Comparison of ENCODE assay signal across 8 cellular contexts in genomic region chr5:119070578-119070827, GRCh38. TPM values are rescaled to one million over a fixed set of nuclear protein-coding genes. Genes with fewer than 3 reads are reported as not detected.
DNase-seq lines count a peak whose midpoint lies in the region; ATAC-seq and TF ChIP-seq lines count a peak whose summit lies in the region.

No MANE protein-coding gene starts in this region.

- H3K9ac ChIP-seq in duodenal mucosa (ENCODE audit: low read depth in 1 of 2, low read length in 2 of 2) = peak overlapping the region; percentile 75 to 95
- H3K9ac ChIP-seq in muscle layer of colon (ENCODE audit: low read length) = peak overlapping the region; percentile 92

- no peak for TF ChIP-seq CTCF in AG04450 (IDR thresholded peaks at IDR 0.05; ENCODE audit: low read depth, low read length)
- TF ChIP-seq CTCF in OCI-LY7 (conservative IDR thresholded peaks at IDR 0.05; ENCODE audit: low read length) = 0 out of 2 replicates have a peak, but pooled peaks have one; percentile 25

- no peaks in the 10 kb centered on the region for H3K27me3 ChIP-seq in AG04450 (ENCODE audit: control insufficient read depth, insufficient read depth, low read length)
- H3K27me3 ChIP-seq in duodenal mucosa (ENCODE audit: control insufficient read depth in 1 of 2, insufficient read depth in 2 of 2, low read length in 2 of 2) = no peaks in the 10 kb centered on the region
- H3K27me3 ChIP-seq in muscle layer of colon (ENCODE audit: control insufficient read depth in 1 of 2, insufficient read depth in 2 of 2, low read length in 2 of 2) = no peaks in the 10 kb centered on the region

- DNase-seq in AG04450 (ENCODE audit: low read depth, low spot score) = no peak
- no peak for DNase-seq in OCI-LY7 (ENCODE audit: low spot score)
- no peak for DNase-seq in NCI-H128 (lab: John Stamatoyannopoulos, UW; ENCODE audit: unreplicated experiment)
- no peak for DNase-seq in activated effector memory CD4-positive, alpha-beta T cell treated with anti-CD3 and anti-CD28 coated beads, Interleukin-2, amount 50 U/mL, for 16 hours

- ATAC-seq in GM18517 (IDR thresholded peaks at IDR 0.05; ENCODE audit: unreplicated experiment) (peak; percentile 58), HG03025 (IDR thresholded peaks at IDR 0.05; ENCODE audit: low FRiP score, unreplicated experiment) (peak; percentile 57)

- H3K79me2 ChIP-seq in OCI-LY7 (ENCODE audit: insufficient read depth, low read depth, low read length) = peaks cover 48% of the 10 kb centered on the region

- H3K27ac ChIP-seq in AG04450 (ENCODE audit: low read depth, low read length) (peak overlapping the region; percentile 92), OCI-LY7 (ENCODE audit: low read depth, low read length, poor library complexity, severe bottlenecking) (peak overlapping the region; percentile 84), duodenal mucosa (ENCODE audit: low read depth, low read length) (peak overlapping the region; percentile 99), muscle layer of colon (ENCODE audit: low read depth, low read length) (peak overlapping the region; percentile 95)

- CTCF ChIA-PET in AG04450 (lab: Charles Lee) = interaction anchor here (0.8 to 2.1 kb wide), 4 partner anchors 49 to 364 kb away, joined by 3 to 10 read pairs (median 6); partner anchors contain the start of gene DTWD2
- CTCF ChIA-PET in OCI-LY7 (lab: Charles Lee; ENCODE audit: unreplicated experiment) = interaction anchor here (1.3 kb wide), 1 partner anchor 38 kb away, joined by 7 read pairs; no protein-coding TSS in a partner anchor

- no TSS peak for BruUV-seq in OCI-LY7 (replicated peaks; lab: Mats Ljungman, UMichigan)

- H3K4me3 ChIP-seq in AG04450 (ENCODE audit: low read depth, low read length) (peak overlapping the region; percentile 97), OCI-LY7 (ENCODE audit: low read depth, low read length, poor library complexity, severe bottlenecking) (peak overlapping the region; percentile 79), duodenal mucosa (ENCODE audit: low read depth in 1 of 2, low read length in 2 of 2) (peak overlapping the region; percentile 91 to 99), muscle layer of colon (ENCODE audit: low read depth in 1 of 2, low read length in 2 of 2) (peak overlapping the region; percentile 78 to 91)

- peak overlapping the region; percentile 91 for H3K4me2 ChIP-seq in OCI-LY7 (ENCODE audit: low read length)

- no peaks in the 10 kb centered on the region for H4K20me1 ChIP-seq in OCI-LY7 (ENCODE audit: insufficient read depth, low read length)

- H3K36me3 ChIP-seq in OCI-LY7 (ENCODE audit: insufficient read depth, low read length) = no peaks in the 10 kb centered on the region
- H3K36me3 ChIP-seq in duodenal mucosa (ENCODE audit: control insufficient read depth in 1 of 2, insufficient read depth in 2 of 2, low read length in 2 of 2) = no peaks in the 10 kb centered on the region
- H3K36me3 ChIP-seq in muscle layer of colon (ENCODE audit: insufficient read depth, low read length) = no peaks in the 10 kb centered on the region

- no peaks in the 10 kb centered on the region for H3K9me2 ChIP-seq in OCI-LY7 (ENCODE audit: insufficient read depth, low read length)

- H2AFZ ChIP-seq in OCI-LY7 (ENCODE audit: low read length) = peak overlapping the region; percentile 98

- peaks cover 24% of the 10 kb centered on the region for H3K4me1 ChIP-seq in OCI-LY7 (ENCODE audit: insufficient read depth, low read length, poor library complexity, severe bottlenecking)
- H3K4me1 ChIP-seq in duodenal mucosa (ENCODE audit: control insufficient read depth in 1 of 2, insufficient read depth in 2 of 2, low read length in 2 of 2) = peaks cover 9 to 15% of the 10 kb centered on the region in 2 donors
- H3K4me1 ChIP-seq in muscle layer of colon (ENCODE audit: insufficient read depth, low read length) = peaks cover 30% of the 10 kb centered on the region

- POLR2A ChIA-PET in AG04450 (lab: Yijun Ruan, JAX) = interaction anchor here (0.6 to 1.7 kb wide), 11 partner anchors 10 to 308 kb away, joined by 3 to 10 read pairs (median 3); partner anchors contain the start of genes DTWD2 and TNFAIP8
- POLR2A ChIA-PET in OCI-LY7 (lab: Charles Lee) = interaction anchor here (0.6 to 2.4 kb wide), 24 partner anchors 9 to 271 kb away, joined by 3 to 13 read pairs (median 4); no protein-coding TSS in a partner anchor

- intact Hi-C loops in OCI-LY7 (cut with micrococcal nuclease; ENCODE audit: unreplicated experiment) = loop anchor here (1.0 to 2.0 kb wide), 4 partner anchors 39 to 382 kb away; partner anchors contain the start of gene HSD17B4

- no peaks in the 10 kb centered on the region; the same call in 1 of the 2 replicates for H3K9me3 ChIP-seq in AG04450 (ENCODE audit: control insufficient read depth, insufficient read depth, low read length)
- no peaks in the 10 kb centered on the region for H3K9me3 ChIP-seq in OCI-LY7 (ENCODE audit: low read length)
- H3K9me3 ChIP-seq in duodenal mucosa (ENCODE audit: control insufficient read depth in 1 of 2, low read length in 2 of 2) = no peaks in the 10 kb centered on the region
- H3K9me3 ChIP-seq in muscle layer of colon (ENCODE audit: low read length) = no peaks in the 10 kb centered on the region

RNA-seq across cellular contexts. Expression of gene DMXL1, which starts 0.4 kb away (rescaled TPM):
- 14.7 and 22.2 TPM in 2 replicates for polyA plus RNA-seq in AG04450 (2011; rRNA removed)
- polyA minus RNA-seq in AG04450 (2011; rRNA and poly(A)+ RNA removed) = 26.1 and 53.0 TPM in 2 replicates
- total RNA-seq in OCI-LY7 (2014; rRNA removed; shearing (Covaris generic)) = 43.0 and 76.6 TPM in 2 replicates
- total RNA-seq in OCI-LY7 (2022) = 79.4 and 86.8 TPM in 2 replicates
